11 cellular contexts compared by ENCODE assay signal in the genomic region with DNA sequence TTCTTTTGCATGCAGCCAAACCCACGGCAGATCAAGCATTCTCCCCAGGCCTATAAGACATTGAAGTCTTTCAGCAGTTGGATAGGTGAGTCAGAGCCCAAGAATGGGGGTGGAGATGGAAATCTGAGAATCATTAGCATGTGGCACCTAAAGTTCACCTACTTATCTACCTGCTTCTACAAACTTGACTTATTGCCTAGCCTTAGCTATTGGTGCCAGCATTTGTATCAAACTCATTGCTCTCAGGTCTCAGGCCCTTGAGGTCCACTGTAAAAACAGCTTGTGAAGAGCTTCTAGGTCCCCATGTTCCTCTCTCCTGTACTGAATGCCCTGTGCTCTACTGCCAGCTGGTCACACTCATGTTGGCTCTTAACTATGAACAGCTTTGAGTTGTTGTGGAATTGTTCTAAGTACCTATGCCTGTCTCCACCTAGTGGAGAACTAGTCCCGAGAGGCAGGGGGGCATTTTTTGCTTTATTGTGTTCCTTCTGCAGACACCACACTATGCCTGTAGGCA.
A peak's percentile ranks its signal among the peaks of the same experiment; 100 is the strongest.
DNase-seq lines count a peak whose midpoint lies in the region; ATAC-seq and TF ChIP-seq lines count a peak whose summit lies in the region.
"Had no signal": no experiment of that assay in that cellular context is flagged by ENCODE, and none has a peak within 500 bp of the region (broad histone marks: within the 10 kb centered on the region; RNA-seq: fewer than 3 reads in every experiment).

No MANE protein-coding gene starts in this region.

- H3K36me3 ChIP-seq in uterus, result no peaks in the 10 kb centered on the region

- DNase-seq in DMS 273 treated with DMSO at 0.1 percent for 48 hours (lab: John Stamatoyannopoulos, UW) (peak; percentile 5), HCEC 1CT (peak; percentile 29), RKO (ENCODE audit: low spot score) (peak; percentile 26), iPS-NIHi7 (ENCODE audit: extremely low spot score) (peak; percentile 65), CD1c-positive myeloid dendritic cell (ENCODE audit: extremely low spot score) (no peak), hepatic stellate cell (ENCODE audit: low spot score) (no peak), uterus (no peak)
- DNase-seq: activated CD4-positive, alpha-beta T cell treated with anti-CD3 and anti-CD28 coated beads for 1 hour; dermis blood vessel endothelial cell; MV-4-11 had no signal

- no peak for ATAC-seq in HG03280 (IDR thresholded peaks at IDR 0.05; ENCODE audit: unreplicated experiment)

- intact Hi-C loops in uterus (cut with DNase I; ENCODE audit: low total_unique reads), result no loop called here

- TF ChIP-seq POLR2A in uterus (IDR thresholded peaks at IDR 0.05), result no peak

- TF ChIP-seq CTCF in uterus (IDR thresholded peaks at IDR 0.05), result no peak

- H3K27me3 ChIP-seq in uterus, result no peaks in the 10 kb centered on the region

- H3K9me3 ChIP-seq in uterus, result no peaks in the 10 kb centered on the region

- H3K4me1 ChIP-seq in uterus, result no peaks in the 10 kb centered on the region

- H3K27ac ChIP-seq in uterus, result no peak overlapping the region

- H3K4me3 ChIP-seq in uterus, result no peak overlapping the region

Comparison
In these comparisons a context has a peak if more than half of its experiments do, and no peak if none do; other contexts are left out.
1. DNase-seq: peak in DMS 273 treated with DMSO at 0.1 percent for 48 hours (single experiment), HCEC 1CT (single experiment), RKO (single experiment) and iPS-NIHi7 (single experiment); none in CD1c-positive myeloid dendritic cell (single experiment), hepatic stellate cell (single experiment) and uterus (0 of 2).